Comparison of ENCODE assay signal across 18 cellular contexts in the genomic region with DNA sequence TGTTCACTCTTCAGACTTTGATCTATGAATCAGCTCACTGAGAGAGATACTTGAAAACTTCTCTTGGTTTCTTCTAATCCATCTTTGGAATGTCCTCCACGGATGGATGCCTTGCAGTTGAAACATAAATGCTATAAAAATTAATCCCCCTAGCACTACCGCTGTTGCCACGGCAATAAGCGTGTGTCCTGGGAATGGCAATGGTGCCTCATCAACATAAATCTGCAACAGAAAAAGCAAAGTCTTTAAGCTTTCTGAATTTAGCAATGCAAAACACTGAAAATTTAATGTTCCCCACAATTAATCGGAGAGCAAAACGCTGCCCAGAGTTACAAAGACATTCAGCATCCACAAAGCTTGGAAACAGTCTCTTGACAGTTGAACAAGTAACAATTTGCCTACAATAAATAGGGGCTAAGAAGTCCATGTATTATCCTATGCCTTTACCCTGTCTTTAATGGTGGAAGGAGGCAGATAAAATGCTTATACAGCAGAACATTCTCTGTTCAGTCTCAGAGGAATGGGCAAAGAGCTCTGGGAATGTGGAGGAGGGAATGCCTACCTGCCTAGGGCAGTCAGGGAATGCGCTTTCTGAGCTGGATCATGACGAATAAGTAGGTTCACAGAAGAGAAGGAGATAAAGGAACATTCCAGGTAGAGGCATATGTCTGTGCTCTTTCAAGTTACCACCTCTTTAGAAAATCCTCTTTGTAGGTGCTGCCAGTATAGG.
DNase-seq lines count a peak whose midpoint lies in the region; ATAC-seq lines count a peak whose summit lies in the region.
"Had no signal": no experiment of that assay in that cellular context is flagged by ENCODE, and none has a peak within 500 bp of the region (broad histone marks: within the 10 kb centered on the region; RNA-seq: fewer than 3 reads in every experiment).

No MANE protein-coding gene starts in this region.

- no peaks in the 10 kb centered on the region for H4K20me1 ChIP-seq in GM23248 (ENCODE audit: insufficient read depth)

- H3K4me3 ChIP-seq in GM23248, result no peak overlapping the region
- H3K4me3 ChIP-seq in iPS-18a (ENCODE audit: low read length), result peak overlapping the region; percentile 8

- 29 to 33% methylated on average over 8 of the region's 8 CpGs for WGBS in GM23248 (ENCODE audit: low coverage in 1 of 2, low lambda C conversion rate in 2 of 2, missing lambda C conversion rate in 2 of 2), 2 experiments

- peak; percentile 4 for DNase-seq in GM23248
- DNase-seq in NCI-H226, result peak; percentile 58
- peak; percentile 11 for DNase-seq in retina
- no peak for DNase-seq in GM19240 (ENCODE audit: insufficient read length, low spot score)
- DNase-seq in NCI-H774 (lab: John Stamatoyannopoulos, UW), result no peak
- DNase-seq: C1 segment of cervical spinal cord, COR-L47, DMS53, HFFc6, NCI-H187 treated with DMSO at 0.1 percent for 48 hours, NCI-H526, PC-3, SK-N-SH, T-helper 1 cell had no signal

- no peak overlapping the region for H3K4me2 ChIP-seq in GM23248 (ENCODE audit: unreplicated experiment)
- H3K4me2 ChIP-seq: KMS-11, SK-N-SH had no signal

- H3K9me2 ChIP-seq in GM23248 (ENCODE audit: insufficient read depth), result no peaks in the 10 kb centered on the region
- H3K9me2 ChIP-seq: SK-N-SH had no signal

- no peaks in the 10 kb centered on the region for H3K79me2 ChIP-seq in GM23248 (ENCODE audit: insufficient read depth)

- H3K36me3 ChIP-seq in GM23248 (ENCODE audit: low read depth) (no peaks in the 10 kb centered on the region), iPS-18a (ENCODE audit: control insufficient read depth, low read depth, low read length) (no peaks in the 10 kb centered on the region)

- no peak for ATAC-seq in GM21737 (IDR thresholded peaks at IDR 0.05; ENCODE audit: unreplicated experiment)
- ATAC-seq: PC-3, Right ventricle myocardium inferior had no signal

- H3K9me3 ChIP-seq in GM23248 (ENCODE audit: low read depth) (no peaks in the 10 kb centered on the region), iPS-18a (ENCODE audit: control insufficient read depth, low read depth, low read length) (no peaks in the 10 kb centered on the region)
- H3K9me3 ChIP-seq: SK-N-SH had no signal

- no peaks in the 10 kb centered on the region for H3K4me1 ChIP-seq in GM23248 (ENCODE audit: insufficient read depth)
- peaks cover 19% of the 10 kb centered on the region for H3K4me1 ChIP-seq in iPS-18a (ENCODE audit: control insufficient read depth, low read depth, low read length)

- H3K27me3 ChIP-seq in GM23248 (replicated peaks; ENCODE audit: insufficient read depth) (peaks cover 18% of the 10 kb centered on the region; the same call in 1 of the 2 replicates), iPS-18a (ENCODE audit: control insufficient read depth, insufficient read depth, low read length) (peaks cover 7% of the 10 kb centered on the region)

- H3K27ac ChIP-seq in GM23248, result no peak overlapping the region
- H3K27ac ChIP-seq in iPS-18a (ENCODE audit: low read length), result no peak overlapping the region
- H3K27ac ChIP-seq: KMS-11 had no signal

- H2AFZ ChIP-seq in GM23248, result no peak overlapping the region

- in situ Hi-C loops in GM23248 (cut with MboI), result no loop called here

- H3F3A ChIP-seq in GM23248 (ENCODE audit: insufficient read depth), result no peaks in the 10 kb centered on the region

- no peak overlapping the region for H3K9ac ChIP-seq in GM23248
- no peak overlapping the region for H3K9ac ChIP-seq in iPS-18a (ENCODE audit: low read length)
- H3K9ac ChIP-seq: KMS-11, SK-N-SH had no signal

Comparison
In these comparisons a context has a peak if more than half of its experiments do, and no peak if none do; other contexts are left out.
1. DNase-seq: peak in GM23248 (single experiment), NCI-H226 (single experiment) and retina (single experiment); none in GM19240 (single experiment) and NCI-H774 (single experiment).